ENCODE assay signal across 8 cellular contexts in genomic region chr6:111260570-111261298, GRCh38.
DNase-seq lines count a peak whose midpoint lies in the region; ATAC-seq and TF ChIP-seq lines count a peak whose summit lies in the region.

No MANE protein-coding gene starts in this region.

- no peak for TF ChIP-seq CTCF in fibroblast of pulmonary artery (IDR thresholded peaks at IDR 0.05; ENCODE audit: low read length, missing control alignments)

- H3K9me3 Mint-ChIP-seq in activated naive CD4-positive, alpha-beta T cell treated with anti-CD3 and anti-CD28 coated beads, Interleukin-2, amount 50 U/mL, for 24 hours: no peaks in the 10 kb centered on the region
- H3K9me3 Mint-ChIP-seq in T-cell: no peaks in the 10 kb centered on the region

- DNase-seq in activated naive CD4-positive, alpha-beta T cell (lab: John Stamatoyannopoulos, UW): no peak
- DNase-seq in T-cell (no peak), fibroblast of pulmonary artery (ENCODE audit: low read depth) (no peak), NCI-H446 treated with DMSO at 0.1 percent for 48 hours (lab: John Stamatoyannopoulos, UW) (no peak), AG08396 (ENCODE audit: low spot score) (no peak)

- H3K27me3 Mint-ChIP-seq in activated naive CD4-positive, alpha-beta T cell treated with anti-CD3 and anti-CD28 coated beads, Interleukin-2, amount 50 U/mL, for 24 hours: no peaks in the 10 kb centered on the region
- no peaks in the 10 kb centered on the region for H3K27me3 Mint-ChIP-seq in T-cell

- no peak overlapping the region for H3K27ac Mint-ChIP-seq in activated naive CD4-positive, alpha-beta T cell treated with anti-CD3 and anti-CD28 coated beads, Interleukin-2, amount 50 U/mL, for 24 hours
- H3K27ac Mint-ChIP-seq in T-cell: peak overlapping the region in 1 of 2 donors; percentile 44

- H3K27me3 ChIP-seq in thymus (ENCODE audit: control insufficient read depth, insufficient read depth): no peaks in the 10 kb centered on the region

- CTCF ChIA-PET in T-cell (lab: Charles Lee): interaction anchor here in 1 of 2 donors (2.5 kb wide), 1 partner anchor 218 kb away, joined by 74 read pairs; no protein-coding TSS in a partner anchor

- H3K27ac ChIP-seq in thymus (ENCODE audit: low read depth): peak overlapping the region; percentile 52

- H3K4me3 ChIP-seq in fibroblast of pulmonary artery (replicated peaks; ENCODE audit: low read depth, low read length) (peak overlapping the region; percentile 13), thymus (ENCODE audit: low read length) (no peak overlapping the region)

- 94% methylated on average over 12 of the region's 12 CpGs for WGBS in thymus

- peaks cover 7% of the 10 kb centered on the region for H3K36me3 Mint-ChIP-seq in activated naive CD4-positive, alpha-beta T cell treated with anti-CD3 and anti-CD28 coated beads, Interleukin-2, amount 50 U/mL, for 24 hours
- H3K36me3 Mint-ChIP-seq in T-cell: peaks cover 11% of the 10 kb centered on the region

- H3K4me3 Mint-ChIP-seq in activated naive CD4-positive, alpha-beta T cell treated with anti-CD3 and anti-CD28 coated beads, Interleukin-2, amount 50 U/mL, for 24 hours: peak overlapping the region; percentile 85
- H3K4me3 Mint-ChIP-seq in T-cell: peak overlapping the region; percentile 66 to 85 (median 81)

- H3K36me3 ChIP-seq in thymus (ENCODE audit: control insufficient read depth, insufficient read depth): peaks cover 6% of the 10 kb centered on the region

- POLR2A ChIA-PET in T-cell (lab: Charles Lee): no interaction called here

- ATAC-seq in T-cell (replicated peaks in 1 of 4): no peak
- ATAC-seq in GM21526 (IDR thresholded peaks at IDR 0.05; ENCODE audit: low FRiP score, unreplicated experiment): no peak

- H3K4me1 ChIP-seq in thymus (ENCODE audit: control insufficient read depth, insufficient read depth, low read length): peaks cover 5% of the 10 kb centered on the region

- no peaks in the 10 kb centered on the region for H3K9me3 ChIP-seq in thymus (ENCODE audit: control insufficient read depth)

- H3K4me1 Mint-ChIP-seq in activated naive CD4-positive, alpha-beta T cell treated with anti-CD3 and anti-CD28 coated beads, Interleukin-2, amount 50 U/mL, for 24 hours: peaks cover 43% of the 10 kb centered on the region
- H3K4me1 Mint-ChIP-seq in T-cell: peaks cover 30 to 38% (median 34%) of the 10 kb centered on the region in 3 donors
